In the genomic region with DNA sequence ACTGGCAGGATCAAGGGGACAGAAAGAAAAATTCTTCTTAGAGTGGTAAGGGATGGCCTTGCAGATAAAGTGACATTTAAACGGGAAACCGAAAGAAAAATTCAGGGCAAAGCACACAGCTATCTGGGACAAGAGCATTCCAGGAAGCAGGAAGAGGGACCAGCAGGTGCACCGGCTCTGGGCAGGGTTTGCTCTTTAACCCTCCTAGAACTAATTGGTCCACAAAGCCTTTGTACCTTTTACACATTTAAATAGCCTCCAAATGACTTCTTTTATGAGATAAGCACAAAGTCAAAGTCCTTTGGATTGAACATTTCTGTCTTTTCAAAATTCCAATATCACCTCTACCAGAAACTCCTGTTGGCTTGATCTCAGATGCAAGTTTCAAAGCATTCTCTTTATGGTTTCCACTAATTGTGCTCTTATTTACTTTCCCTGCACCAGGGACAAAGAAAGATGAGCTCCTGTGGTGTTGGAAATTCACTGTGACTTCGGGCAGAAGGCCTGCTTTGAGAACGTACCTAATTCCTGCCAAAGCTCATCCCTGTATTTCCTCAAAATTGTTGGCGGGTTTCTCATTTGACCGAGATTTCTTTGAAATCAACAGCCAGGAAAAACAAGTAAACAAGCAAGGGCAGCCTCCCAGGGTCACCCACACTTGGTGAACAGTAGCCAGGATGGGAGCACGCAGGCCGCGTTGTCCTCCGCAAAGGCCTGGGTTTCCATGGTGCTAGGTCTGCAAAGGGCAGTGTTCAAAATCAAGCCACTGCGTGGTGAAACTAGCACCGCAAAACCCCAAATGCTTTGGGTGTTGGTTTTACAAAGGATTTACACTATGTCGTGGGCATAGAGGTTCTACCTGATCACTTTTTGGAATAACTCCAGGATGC, we compare ENCODE assay signal across 23 cellular contexts.
A peak's percentile ranks its signal among the peaks of the same experiment; 100 is the strongest.
DNase-seq lines count a peak whose midpoint lies in the region; ATAC-seq and TF ChIP-seq lines count a peak whose summit lies in the region.
"Had no signal": no experiment of that assay in that cellular context is flagged by ENCODE, and none has a peak within 500 bp of the region (broad histone marks: within the 10 kb centered on the region; RNA-seq: fewer than 3 reads in every experiment).

No MANE protein-coding gene starts in this region.

- peaks cover 34% of the 10 kb centered on the region for H3K4me1 Mint-ChIP-seq in endodermal cell
- H3K4me1 Mint-ChIP-seq: B cell had no signal

- H3K36me3 Mint-ChIP-seq in endodermal cell (ENCODE audit: low read depth), result no peaks in the 10 kb centered on the region
- H3K36me3 Mint-ChIP-seq: activated naive CD8-positive, alpha-beta T cell; natural killer cell treated with Interleukin-12 subunit alpha and Interleukin-12 subunit beta and Interleukin-15 and Interleukin-18, amount 100 ng/mL, for 72 hours had no signal

- ATAC-seq in HG03378 (IDR thresholded peaks at IDR 0.05; ENCODE audit: unreplicated experiment) (no peak), HG03432 (IDR thresholded peaks at IDR 0.05; ENCODE audit: unreplicated experiment) (no peak), GM18867 (IDR thresholded peaks at IDR 0.05; ENCODE audit: unreplicated experiment) (no peak)
- no peak for ATAC-seq in stimulated activated naive CD8-positive, alpha-beta T cell treated with anti-CD3 and anti-CD28 coated beads, Interleukin-15, Interleukin-2, amounts not matched to agents 100 U/mL and 50 U/mL, for 24 hours
- ATAC-seq: body of pancreas; HCT116; natural killer cell treated with Interleukin-12 subunit alpha and Interleukin-12 subunit beta and Interleukin-15 and Interleukin-18, amount 100 ng/mL, for 72 hours had no signal

- no peaks in the 10 kb centered on the region for H3K36me3 ChIP-seq in endodermal cell (ENCODE audit: control insufficient read depth, insufficient read depth, low read length)

- no peaks in the 10 kb centered on the region for H3K9me3 ChIP-seq in endodermal cell (ENCODE audit: control insufficient read depth, low read length)
- H3K9me3 ChIP-seq: body of pancreas had no signal

- no peak for TF ChIP-seq CTCF in endodermal cell (conservative IDR thresholded peaks at IDR 0.05)

- no peak overlapping the region for H3K4me3 ChIP-seq in endodermal cell (ENCODE audit: low read length)
- H3K4me3 ChIP-seq: body of pancreas had no signal

- H3K27me3 ChIP-seq in endodermal cell (ENCODE audit: control insufficient read depth, insufficient read depth, low read length, poor library complexity, severe bottlenecking), result no peaks in the 10 kb centered on the region
- H3K27me3 ChIP-seq: body of pancreas had no signal

- H3K27ac ChIP-seq in endodermal cell (ENCODE audit: low read depth, low read length), result no peak overlapping the region
- H3K27ac ChIP-seq: body of pancreas had no signal

- WGBS in endodermal cell (ENCODE audit: insufficient coverage in 1 of 2, insufficient read length in 1 of 2), 2 experiments, result 67 to 77% methylated on average over 11 to 14 of the region's 14 CpGs

- peak; percentile 74 for DNase-seq in NCI-H510A treated with DMSO at 0.1 percent for 48 hours (lab: John Stamatoyannopoulos, UW)
- DNase-seq in NCI-H510A (lab: John Stamatoyannopoulos, UW), result no peak
- peak; percentile 74 for DNase-seq in NCI-H69 (lab: John Stamatoyannopoulos, UW)
- DNase-seq in endodermal cell, result no peak
- no peak for DNase-seq in stimulated activated naive CD8-positive, alpha-beta T cell treated with anti-CD3 and anti-CD28 coated beads, Interleukin-15, Interleukin-2, amounts not matched to agents 100 U/mL and 50 U/mL, for 24 hours
- DNase-seq: activated CD4-positive, CD25-positive, alpha-beta regulatory T cell treated with anti-CD3 and anti-CD28 coated beads, Interleukin-2, amount 50 U/mL, for 72 hours; body of pancreas; GDM1; kidney; mesenchymal stem cell; MM.1S; NCI-H2171 treated with DMSO at 0.1 percent for 48 hours; NK-92 treated with Interleukin-12 subunit alpha and Interleukin-12 subunit beta, amount 100 ng/mL, for 24 hours; trophoblast cell had no signal

- no peak overlapping the region for H3K4me3 Mint-ChIP-seq in endodermal cell
- H3K4me3 Mint-ChIP-seq: activated naive CD8-positive, alpha-beta T cell; activated T-helper 1 cell treated with anti-CD3 and anti-CD28 coated beads, Interleukin-12 subunit alpha, Interleukin-12 subunit beta, Interleukin-2, Interleukin-4 antibody, amounts not matched to agents 30 ng/mL and 10 ng/mL and 1 ng/mL, durations not matched to agents 14 hours and 24 hours and 36 hours; B cell; natural killer cell treated with Interleukin-12 subunit alpha and Interleukin-12 subunit beta and Interleukin-15 and Interleukin-18, amount 100 ng/mL, for 72 hours; stimulated activated naive CD8-positive, alpha-beta T cell treated with anti-CD3 and anti-CD28 coated beads, Interleukin-15, Interleukin-2, amounts not matched to agents 100 ng/mL and 50 ng/mL, for 24 hours had no signal

- H3K27me3 Mint-ChIP-seq in endodermal cell (ENCODE audit: insufficient read depth), result peaks cover 3% of the 10 kb centered on the region

- H3K4me1 ChIP-seq in endodermal cell (ENCODE audit: control insufficient read depth, insufficient read depth, low read length), result peaks cover 8% of the 10 kb centered on the region

- H3K9me3 Mint-ChIP-seq in endodermal cell, result no peaks in the 10 kb centered on the region
- H3K9me3 Mint-ChIP-seq: activated T-helper 1 cell treated with anti-CD3 and anti-CD28 coated beads, Interleukin-12 subunit alpha, Interleukin-12 subunit beta, Interleukin-2, Interleukin-4 antibody, amounts not matched to agents 30 ng/mL and 10 ng/mL and 1 ng/mL, durations not matched to agents 14 hours and 24 hours and 36 hours; natural killer cell treated with Interleukin-12 subunit alpha and Interleukin-12 subunit beta and Interleukin-15 and Interleukin-18, amount 100 ng/mL, for 72 hours; stimulated activated naive CD8-positive, alpha-beta T cell treated with anti-CD3 and anti-CD28 coated beads, Interleukin-15, Interleukin-2, amounts not matched to agents 100 ng/mL and 50 ng/mL, for 24 hours had no signal

- H3K27ac Mint-ChIP-seq in endodermal cell, result peak overlapping the region; percentile 13
- H3K27ac Mint-ChIP-seq: activated naive CD8-positive, alpha-beta T cell; activated T-helper 1 cell treated with anti-CD3 and anti-CD28 coated beads, Interleukin-12 subunit alpha, Interleukin-12 subunit beta, Interleukin-2, Interleukin-4 antibody, amounts not matched to agents 30 ng/mL and 10 ng/mL and 1 ng/mL, durations not matched to agents 14 hours and 24 hours and 36 hours; B cell; natural killer cell treated with Interleukin-12 subunit alpha and Interleukin-12 subunit beta and Interleukin-15 and Interleukin-18, amount 100 ng/mL, for 72 hours; stimulated activated naive CD8-positive, alpha-beta T cell treated with anti-CD3 and anti-CD28 coated beads, Interleukin-15, Interleukin-2, amounts not matched to agents 100 ng/mL and 50 ng/mL, for 24 hours had no signal

- no peak overlapping the region for H3K9ac ChIP-seq in endodermal cell (ENCODE audit: extremely low read depth, low read length, poor library complexity, severe bottlenecking)

Comparison
In these comparisons a context has a peak if more than half of its experiments do, and no peak if none do; other contexts are left out.
1. DNase-seq: peak in NCI-H510A treated with DMSO at 0.1 percent for 48 hours (single experiment) and NCI-H69 (single experiment); none in NCI-H510A (single experiment), endodermal cell (single experiment) and stimulated activated naive CD8-positive, alpha-beta T cell treated with anti-CD3 and anti-CD28 coated beads, Interleukin-15, Interleukin-2, amounts not matched to agents 100 U/mL and 50 U/mL, for 24 hours (single experiment).